In the genomic region with DNA sequence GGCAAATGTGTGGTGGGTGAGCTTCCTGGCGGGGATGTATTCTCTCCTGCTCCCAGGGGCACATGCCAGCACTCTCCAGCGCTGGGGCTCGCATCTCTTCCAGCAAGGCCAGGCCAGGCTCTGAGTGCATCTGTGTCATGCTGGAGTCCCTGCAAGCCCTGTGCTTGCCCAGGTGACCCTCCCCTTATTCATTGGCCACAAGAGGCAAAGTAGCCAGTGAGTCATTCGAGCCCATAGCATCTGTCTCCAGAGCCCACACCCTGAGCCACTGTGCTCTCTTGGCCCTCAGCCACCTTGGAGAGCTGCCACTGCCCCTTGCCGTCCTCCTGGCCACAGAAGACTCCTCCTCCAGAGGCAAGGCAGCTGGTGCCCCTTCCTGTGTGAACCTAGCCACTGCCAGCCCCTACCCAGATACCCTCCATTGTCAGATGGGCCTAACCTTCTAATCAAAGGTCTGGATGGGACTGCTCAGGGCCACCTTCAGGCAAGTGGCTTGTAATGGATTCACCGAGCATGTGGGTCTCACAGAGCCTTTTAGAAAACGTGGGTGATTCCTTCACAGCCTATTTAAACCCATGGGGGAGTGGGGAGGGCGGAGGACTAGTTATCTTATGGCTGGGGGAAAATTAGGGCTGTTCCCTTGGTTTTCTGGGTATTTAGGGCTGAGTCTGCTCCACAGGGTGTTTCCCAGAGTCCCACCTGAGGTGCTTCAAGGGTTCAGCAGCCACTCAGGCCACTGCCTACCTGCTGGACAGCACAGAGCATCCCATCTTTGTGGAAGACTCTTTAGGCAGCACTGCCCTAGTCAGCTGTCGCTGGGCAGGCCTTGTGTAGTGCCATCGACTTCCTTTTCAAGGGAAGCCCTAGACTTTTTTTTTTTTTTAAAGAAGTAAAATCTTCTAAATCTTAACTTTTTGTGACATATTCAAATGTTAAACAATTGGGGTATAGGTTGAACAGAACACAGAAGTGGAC, we compare ENCODE assay signal across 13 cellular contexts.
DNase-seq lines count a peak whose midpoint lies in the region; ATAC-seq and TF ChIP-seq lines count a peak whose summit lies in the region.
"Had no signal": no experiment of that assay in that cellular context is flagged by ENCODE, and none has a peak within 500 bp of the region (broad histone marks: within the 10 kb centered on the region; RNA-seq: fewer than 3 reads in every experiment).

No MANE protein-coding gene starts in this region.

- no peak overlapping the region for H3K27ac ChIP-seq in neural progenitor cell

- no peak overlapping the region for H2AFZ ChIP-seq in neural progenitor cell (replicated peaks)

- no peak overlapping the region for H3K27ac Mint-ChIP-seq in neural progenitor cell
- H3K27ac Mint-ChIP-seq: activated naive CD4-positive, alpha-beta T cell treated with anti-CD3 and anti-CD28 coated beads for 36 hours had no signal

- H3F3A ChIP-seq in neural progenitor cell (ENCODE audit: low read depth), result peaks cover 12% of the 10 kb centered on the region

- H3K36me3 ChIP-seq in MG63 (no peaks in the 10 kb centered on the region), neural progenitor cell (no peaks in the 10 kb centered on the region)

- H3K9ac ChIP-seq in neural progenitor cell, result no peak overlapping the region

- no peak for ATAC-seq in stimulated activated naive CD8-positive, alpha-beta T cell treated with anti-CD3 and anti-CD28 coated beads, Interleukin-15, Interleukin-2, amounts not matched to agents 100 U/mL and 50 U/mL, for 24 hours

- H3K27me3 Mint-ChIP-seq in neural progenitor cell (ENCODE audit: insufficient read depth, low read depth), result peaks cover 22% of the 10 kb centered on the region

- H3K27me3 ChIP-seq in MG63, result no peaks in the 10 kb centered on the region
- H3K27me3 ChIP-seq in neural progenitor cell, result no peaks in the 10 kb centered on the region

- H3K36me3 Mint-ChIP-seq in neural progenitor cell, result no peaks in the 10 kb centered on the region
- H3K36me3 Mint-ChIP-seq: CD8-positive, alpha-beta memory T cell had no signal

- H3K4me1 ChIP-seq in neural progenitor cell, result peaks cover 25% of the 10 kb centered on the region

- H3K4me2 ChIP-seq in neural progenitor cell, result no peak overlapping the region

- H3K4me1 Mint-ChIP-seq in neural progenitor cell, result peaks cover 30% of the 10 kb centered on the region

- no peaks in the 10 kb centered on the region for H3K79me2 ChIP-seq in neural progenitor cell (ENCODE audit: low read depth)

- DNase-seq in ELF-1 (ENCODE audit: low read depth, low spot score), result peak; percentile 26
- peak; percentile 79 for DNase-seq in MG63
- DNase-seq in astrocyte of the hippocampus (ENCODE audit: low read depth, low spot score), result peak; percentile 89
- DNase-seq in mesenteric fat pad (ENCODE audit: low spot score), result peak; percentile 69
- DNase-seq in neural progenitor cell (ENCODE audit: low spot score), result no peak
- DNase-seq in stimulated activated CD4-positive, alpha-beta T cell treated with anti-CD3 and anti-CD28 coated beads, Interleukin-4, amount 100 ng/mL, for 1 hour, result no peak
- DNase-seq in stimulated activated naive CD8-positive, alpha-beta T cell treated with anti-CD3 and anti-CD28 coated beads, Interleukin-15, Interleukin-2, amounts not matched to agents 100 U/mL and 50 U/mL, for 24 hours, result no peak
- DNase-seq in SKM-1 treated with dmso at 0.1 percent for 144 hours (lab: John Stamatoyannopoulos, UW; ENCODE audit: unreplicated experiment), result no peak
- DNase-seq: activated naive CD4-positive, alpha-beta T cell treated with anti-CD3 and anti-CD28 coated beads for 36 hours; CD8-positive, alpha-beta memory T cell; hippocampal formation; NCI-H2171; small intestine had no signal

- H3K4me3 Mint-ChIP-seq in neural progenitor cell, result no peak overlapping the region
- H3K4me3 Mint-ChIP-seq: activated naive CD4-positive, alpha-beta T cell treated with anti-CD3 and anti-CD28 coated beads for 36 hours; CD8-positive, alpha-beta memory T cell had no signal

- H3K9me3 Mint-ChIP-seq in neural progenitor cell, result no peaks in the 10 kb centered on the region
- H3K9me3 Mint-ChIP-seq: activated naive CD4-positive, alpha-beta T cell treated with anti-CD3 and anti-CD28 coated beads for 36 hours; CD8-positive, alpha-beta memory T cell had no signal

- TF ChIP-seq CTCF in neural progenitor cell (IDR thresholded peaks at IDR 0.05), result no peak

- H3K4me3 ChIP-seq in MG63, result no peak overlapping the region
- no peak overlapping the region for H3K4me3 ChIP-seq in neural progenitor cell

- H4K20me1 ChIP-seq in neural progenitor cell (ENCODE audit: low read depth), result no peaks in the 10 kb centered on the region

- H3K9me3 ChIP-seq in MG63 (no peaks in the 10 kb centered on the region), neural progenitor cell (ENCODE audit: low read depth) (no peaks in the 10 kb centered on the region)

Comparison
In these comparisons a context has a peak if more than half of its experiments do, and no peak if none do; other contexts are left out.
1. DNase-seq: peak in ELF-1 (single experiment), MG63 (single experiment), astrocyte of the hippocampus (single experiment) and mesenteric fat pad (single experiment); none in neural progenitor cell (single experiment), stimulated activated CD4-positive, alpha-beta T cell treated with anti-CD3 and anti-CD28 coated beads, Interleukin-4, amount 100 ng/mL, for 1 hour (single experiment), stimulated activated naive CD8-positive, alpha-beta T cell treated with anti-CD3 and anti-CD28 coated beads, Interleukin-15, Interleukin-2, amounts not matched to agents 100 U/mL and 50 U/mL, for 24 hours (single experiment) and SKM-1 treated with dmso at 0.1 percent for 144 hours (single experiment).